In the genomic region with DNA sequence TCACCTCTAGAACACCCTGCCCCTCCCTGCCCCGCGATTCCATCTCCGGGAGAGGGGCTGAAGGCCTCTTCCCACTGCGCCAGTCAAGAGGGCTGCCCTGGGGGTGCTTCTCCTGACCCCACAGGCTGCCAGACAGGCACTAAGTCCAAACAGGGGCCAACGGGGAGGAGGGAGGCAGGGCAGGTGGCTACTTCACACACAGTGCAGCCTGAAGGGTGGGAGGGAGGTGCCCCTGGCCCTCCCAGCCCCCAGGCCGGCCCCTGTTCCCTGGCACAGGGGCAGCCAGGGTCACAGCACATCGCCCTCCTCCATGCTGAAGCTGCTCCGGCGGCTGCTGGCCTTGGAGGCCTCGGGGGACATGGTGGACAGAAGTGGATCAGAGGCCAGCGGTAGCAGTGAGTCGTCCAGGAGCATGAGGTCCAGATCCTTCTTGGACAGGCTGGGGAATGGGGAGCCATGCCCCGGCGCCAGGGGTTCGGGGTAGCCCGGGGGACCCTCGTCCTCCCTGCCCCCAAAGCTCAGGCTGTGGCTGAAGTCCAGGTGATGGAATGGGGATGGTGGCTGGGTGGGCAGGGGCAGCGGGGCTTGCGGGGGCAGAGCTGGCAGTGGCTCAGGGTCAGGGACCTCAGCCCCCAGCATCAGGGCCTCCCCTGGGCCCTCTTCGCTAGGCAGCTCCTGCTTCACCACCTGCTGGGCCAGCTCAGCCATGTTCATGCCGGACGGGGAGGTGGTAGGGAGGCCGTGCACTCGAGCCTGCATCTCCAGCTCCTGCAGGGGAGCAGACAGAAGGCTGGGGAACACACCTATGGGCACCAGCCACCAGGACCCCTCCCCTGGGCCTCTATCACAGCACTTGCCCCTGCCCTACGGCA, we compare ENCODE assay signal across 7 cellular contexts. TPM values are rescaled to one million over a fixed set of nuclear protein-coding genes. Genes with fewer than 3 reads are reported as not detected.
"Had no signal": no experiment of that assay in that cellular context is flagged by ENCODE, and none has a peak within 500 bp of the region (broad histone marks: within the 10 kb centered on the region; RNA-seq: fewer than 3 reads in every experiment).

No MANE protein-coding gene starts in this region.

- H3K36me3 ChIP-seq: colonic mucosa, transverse colon had no signal

- H3K9me3 Mint-ChIP-seq: T-helper 2 cell treated with Interferon-gamma antibody and Interleukin-4, amounts not matched to agents 5 μg/mL and 100 μg/mL, for 36 hours had no signal

- H3K27ac Mint-ChIP-seq: activated CD8-positive, alpha-beta memory T cell treated with anti-CD3 and anti-CD28 coated beads, Interleukin-2, amount 10 ng/mL, durations not matched to agents 7 days and 5 days had no signal

- H3K36me3 Mint-ChIP-seq: activated CD8-positive, alpha-beta memory T cell treated with anti-CD3 and anti-CD28 coated beads, Interleukin-2, amount 10 ng/mL, durations not matched to agents 7 days and 5 days had no signal

- H3K27me3 ChIP-seq: colonic mucosa, gastrocnemius medialis, heart right ventricle, transverse colon had no signal

- H3K27ac ChIP-seq: colonic mucosa, lower lobe of right lung, transverse colon had no signal

- H3K9me3 ChIP-seq: colonic mucosa, gastrocnemius medialis, heart right ventricle, lower lobe of right lung, transverse colon had no signal

RNA-seq across cellular contexts. Expression of a gene that starts 46.3 kb away (rescaled TPM):
- total RNA-seq: activated CD8-positive, alpha-beta memory T cell treated with anti-CD3 and anti-CD28 coated beads, Interleukin-2, amount 10 ng/mL, durations not matched to agents 7 days and 5 days had no signal
